In genomic region chr1:66294692-66295384, GRCh38 we compare ENCODE assay signal across 7 cellular contexts.
DNase-seq lines count a peak whose midpoint lies in the region; ATAC-seq and TF ChIP-seq lines count a peak whose summit lies in the region.

No MANE protein-coding gene starts in this region.

- no peak overlapping the region for H3T11ph ChIP-seq in H9 (ENCODE audit: low read length)

- H3K27me3 ChIP-seq in GM23338 (ENCODE audit: insufficient read depth) = no peaks in the 10 kb centered on the region
- H3K27me3 ChIP-seq in fibroblast of lung (ENCODE audit: control insufficient read depth, insufficient read depth, low read length) = no peaks in the 10 kb centered on the region
- H3K27me3 ChIP-seq in smooth muscle cell (ENCODE audit: low read depth) = no peaks in the 10 kb centered on the region
- no peaks in the 10 kb centered on the region for H3K27me3 ChIP-seq in H9 (ENCODE audit: insufficient read depth, low read length)

- H2BK12ac ChIP-seq in H9 (ENCODE audit: insufficient read length, low read depth, low read length) = no peak overlapping the region

- H4K8ac ChIP-seq in H9 (replicated peaks; ENCODE audit: insufficient read length, low read depth, low read length) = no peak overlapping the region

- H3K4me3 Mint-ChIP-seq in GM23338 = no peak overlapping the region
- no peak overlapping the region for H3K4me3 Mint-ChIP-seq in H9

- H3K4me3 ChIP-seq in GM23338 (no peak overlapping the region), fibroblast of lung (replicated peaks in 1 of 4; ENCODE audit: control extremely low read depth in 1 of 4, insufficient read depth in 1 of 4, low read depth in 3 of 4, low read length in 4 of 4) (no peak overlapping the region), smooth muscle cell (no peak overlapping the region)

- H2BK5ac ChIP-seq in H9 (ENCODE audit: insufficient read length, low read length) = no peak overlapping the region

- H3K27ac Mint-ChIP-seq in GM23338 (no peak overlapping the region), H9 (peak overlapping the region in 1 of 3 experiments; percentile 17; a peak in 1 of 7 replicates)

- H3K4me1 Mint-ChIP-seq in GM23338 (no peaks in the 10 kb centered on the region), H9 (no peaks in the 10 kb centered on the region)

- H3K23ac ChIP-seq in H9 (ENCODE audit: insufficient read length, low read depth, low read length) = no peak overlapping the region

- H3F3A ChIP-seq in GM23338 (replicated peaks; ENCODE audit: low read depth) (no peaks in the 10 kb centered on the region), smooth muscle cell (ENCODE audit: low read depth) (no peaks in the 10 kb centered on the region)

- H4K20me1 ChIP-seq in GM23338 (replicated peaks; ENCODE audit: insufficient read depth) (no peaks in the 10 kb centered on the region), fibroblast of lung (ENCODE audit: control insufficient read depth, extremely low read depth, insufficient read depth, low read length) (no peaks in the 10 kb centered on the region), smooth muscle cell (ENCODE audit: low read depth) (no peaks in the 10 kb centered on the region), H9 (ENCODE audit: control insufficient read depth, insufficient read depth, insufficient read length) (no peaks in the 10 kb centered on the region)

- no peak overlapping the region for H3K9ac ChIP-seq in fibroblast of lung (ENCODE audit: insufficient read depth, low read length)
- H3K9ac ChIP-seq in smooth muscle cell (ENCODE audit: low read depth) = peak overlapping the region; percentile 40
- H3K9ac ChIP-seq in H9 (ENCODE audit: extremely low read depth, insufficient read length, low read length) = no peak overlapping the region

- H3K18ac ChIP-seq in H9 (ENCODE audit: insufficient read length, low read depth, low read length) = no peak overlapping the region

- H3K9me3 ChIP-seq in fibroblast of lung (ENCODE audit: control insufficient read depth, insufficient read depth, low read depth, low read length) = no peaks in the 10 kb centered on the region
- no peaks in the 10 kb centered on the region for H3K9me3 ChIP-seq in smooth muscle cell (replicated peaks; ENCODE audit: low read depth)
- H3K9me3 ChIP-seq in H9 (ENCODE audit: control insufficient read depth, low read depth, low read length) = no peaks in the 10 kb centered on the region

- H3K79me2 ChIP-seq in GM23338 (replicated peaks; ENCODE audit: insufficient read depth) (no peaks in the 10 kb centered on the region), fibroblast of lung (ENCODE audit: control insufficient read depth, insufficient read depth, low read length) (no peaks in the 10 kb centered on the region), smooth muscle cell (ENCODE audit: low read depth) (no peaks in the 10 kb centered on the region), H9 (ENCODE audit: insufficient read depth, low read length) (no peaks in the 10 kb centered on the region)

- no peak overlapping the region for H4K91ac ChIP-seq in H9 (ENCODE audit: insufficient read length, low read depth, low read length)

- no peak overlapping the region for H2BK20ac ChIP-seq in H9 (ENCODE audit: low read depth, low read length, poor library complexity, severe bottlenecking)

- H2AFZ ChIP-seq in GM23338 (peak overlapping the region; percentile 61; the same call in 1 of the 2 replicates), fibroblast of lung (ENCODE audit: low read length) (no peak overlapping the region), smooth muscle cell (ENCODE audit: low read depth) (no peak overlapping the region), H9 (ENCODE audit: low read length) (no peak overlapping the region)

- H3K36me3 Mint-ChIP-seq in GM23338 (ENCODE audit: low read depth) (no peaks in the 10 kb centered on the region), H9 (ENCODE audit: insufficient read depth in 1 of 3, low read depth in 3 of 3) (no peaks in the 10 kb centered on the region)

- H3K56ac ChIP-seq in H9 (ENCODE audit: insufficient read length, low read depth, low read length) = no peak overlapping the region

- CTCF ChIA-PET in RWPE1 (lab: Yijun Ruan, JAX) = interaction anchor here (0.6 kb wide), 1 partner anchor 619 kb away, joined by 3 read pairs; no protein-coding TSS in a partner anchor

- H3K36me3 ChIP-seq in GM23338 (ENCODE audit: insufficient read depth) (no peaks in the 10 kb centered on the region), fibroblast of lung (ENCODE audit: control insufficient read depth, insufficient read depth, low read length) (no peaks in the 10 kb centered on the region), smooth muscle cell (ENCODE audit: low read depth) (no peaks in the 10 kb centered on the region)

- H3K27ac ChIP-seq in GM23338 (ENCODE audit: low read depth) (no peak overlapping the region), RWPE1 (peak overlapping the region; percentile 85), fibroblast of lung (ENCODE audit: insufficient read depth, low read length) (no peak overlapping the region), smooth muscle cell (ENCODE audit: low read depth) (peak overlapping the region; percentile 84), H9 (ENCODE audit: insufficient read length, low read depth, low read length) (no peak overlapping the region)

- DNase-seq in GM23338 (ENCODE audit: low spot score) (no peak), RWPE1 (ENCODE audit: low spot score) (peak; percentile 73), fibroblast of lung (ENCODE audit: low read depth in 2 of 2) (peak; percentile 65 to 78), smooth muscle cell (lab: John Stamatoyannopoulos, UW; ENCODE audit: unreplicated experiment) (no peak), GOT3 (lab: John Stamatoyannopoulos, UW) (no peak), H9 (no peak), OCI-M2 (lab: John Stamatoyannopoulos, UW; ENCODE audit: unreplicated experiment) (no peak)

- H3K4me2 ChIP-seq in GM23338 (no peak overlapping the region), fibroblast of lung (ENCODE audit: extremely low read depth, insufficient read depth, low read length) (no peak overlapping the region), smooth muscle cell (peak overlapping the region; percentile 23), H9 (ENCODE audit: insufficient read depth, insufficient read length, low read length) (no peak overlapping the region)

- no peak for TF ChIP-seq CTCF in GM23338 (conservative IDR thresholded peaks at IDR 0.05; ENCODE audit: low read depth in 2 of 2)
- no peak for TF ChIP-seq CTCF in RWPE1 (conservative IDR thresholded peaks at IDR 0.05; ENCODE audit: low read depth)
- no peak for TF ChIP-seq CTCF in fibroblast of lung (conservative IDR thresholded peaks at IDR 0.05 in 1 of 2, IDR thresholded peaks at IDR 0.05 in 1 of 2; ENCODE audit: low read depth in 1 of 2, low read length in 2 of 2)
- no peak for TF ChIP-seq CTCF in smooth muscle cell (IDR thresholded peaks at IDR 0.05; ENCODE audit: borderline replicate concordance, insufficient read depth, poor library complexity, severe bottlenecking)
- no peak for TF ChIP-seq CTCF in H9 (conservative IDR thresholded peaks at IDR 0.05)

- no peak overlapping the region for H2AK5ac ChIP-seq in H9 (ENCODE audit: insufficient read length, low read length)

- H3K4me1 ChIP-seq in GM23338 (ENCODE audit: insufficient read depth) (no peaks in the 10 kb centered on the region), fibroblast of lung (ENCODE audit: control insufficient read depth, extremely low read depth, insufficient read depth, low read length) (no peaks in the 10 kb centered on the region), smooth muscle cell (ENCODE audit: low read depth) (no peaks in the 10 kb centered on the region), H9 (ENCODE audit: insufficient read depth, low read length) (no peaks in the 10 kb centered on the region)

- H3K9me3 Mint-ChIP-seq in GM23338 (no peaks in the 10 kb centered on the region), H9 (no peaks in the 10 kb centered on the region)

- H3K79me1 ChIP-seq in H9 (ENCODE audit: insufficient read depth, low read depth, low read length, poor library complexity, severe bottlenecking) = no peaks in the 10 kb centered on the region

- H3K14ac ChIP-seq in H9 (ENCODE audit: insufficient read depth, low read length) = no peak overlapping the region

- H2BK120ac ChIP-seq in H9 (ENCODE audit: low read depth, low read length, poor library complexity, severe bottlenecking) = no peak overlapping the region

- H2BK15ac ChIP-seq in H9 (ENCODE audit: low read depth, low read length) = no peak overlapping the region

- no peaks in the 10 kb centered on the region for H3K23me2 ChIP-seq in H9 (ENCODE audit: insufficient read length, low read depth, low read length, poor library complexity, severe bottlenecking)

- H3K27me3 Mint-ChIP-seq in GM23338 (ENCODE audit: insufficient read depth, low read depth, poor library complexity) (no peaks in the 10 kb centered on the region), H9 (ENCODE audit: low read depth) (no peaks in the 10 kb centered on the region)

- peaks cover 2% of the 10 kb centered on the region for H3K9me2 ChIP-seq in GM23338 (ENCODE audit: insufficient read depth)

- no peak for ATAC-seq in GM23338

- H3K4ac ChIP-seq in H9 (ENCODE audit: low read depth, low read length) = no peak overlapping the region

- POLR2A ChIA-PET in RWPE1 (lab: Yijun Ruan, JAX; ENCODE audit: low non-redundant PET) = no interaction called here

- no peak overlapping the region for H4K5ac ChIP-seq in H9 (ENCODE audit: insufficient read length, low read depth, low read length)

- WGBS in smooth muscle cell (ENCODE audit: low lambda C conversion rate) = 77% methylated on average over 2 of the region's 2 CpGs
- no CpG with 5 or more reads among the region's 2 CpGs for WGBS in H9 (ENCODE audit: extremely low coverage, insufficient read length, low lambda C conversion rate)

TF ChIP-seq in GM23338, 12 proteins besides CTCF, POLR2A, EP300 and RAD21 (continues in another document):
- no peak for TF ChIP-seq EZH2 (IDR thresholded peaks at IDR 0.05; ENCODE audit: low read depth, unreplicated experiment)

Comparison
In these comparisons a context has a peak if more than half of its experiments do, and no peak if none do; other contexts are left out.
1. DNase-seq: peak in RWPE1 (single experiment) and fibroblast of lung (2 of 2); none in GM23338 (single experiment), smooth muscle cell (single experiment), GOT3 (single experiment), H9 (single experiment) and OCI-M2 (single experiment).
2. H3K27ac ChIP-seq: peak in RWPE1 (single experiment) and smooth muscle cell (single experiment); none in GM23338 (single experiment), fibroblast of lung (single experiment) and H9 (single experiment).